23 cellular contexts compared by ENCODE assay signal in the genomic region with DNA sequence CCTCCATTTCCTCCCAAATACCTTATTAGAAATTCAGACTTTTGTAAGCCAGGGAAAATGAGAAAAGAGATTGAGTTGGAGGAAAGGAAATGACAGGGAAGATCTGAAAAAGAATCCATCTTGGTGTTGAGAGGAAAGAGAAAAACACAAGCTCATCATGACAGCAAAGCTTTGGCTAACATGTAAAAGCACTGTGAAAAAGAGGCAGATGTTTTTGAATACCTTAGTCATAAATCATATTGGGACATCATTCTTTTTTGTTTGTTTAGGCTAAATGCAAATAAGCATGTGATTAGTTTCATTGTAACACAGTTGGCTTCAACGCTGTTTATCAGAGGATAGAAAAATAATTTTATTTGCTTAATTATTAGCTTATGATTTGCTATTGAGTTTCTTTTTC.
"Had no signal": no experiment of that assay in that cellular context is flagged by ENCODE, and none has a peak within 500 bp of the region (broad histone marks: within the 10 kb centered on the region; RNA-seq: fewer than 3 reads in every experiment).

No MANE protein-coding gene starts in this region.

- H3K27me3 ChIP-seq: neutrophil, ovary, vagina had no signal

- ATAC-seq: activated CD4-positive, alpha-beta T cell treated with anti-CD3 and anti-CD28 coated beads for 36 hours; esophagus mucosa; gastroesophageal sphincter; heart left ventricle; left cardiac atrium; right cardiac atrium had no signal

- H3K9me3 ChIP-seq: gastroesophageal sphincter, heart left ventricle, neutrophil, ovary, thoracic aorta, vagina had no signal

- DNase-seq: activated B cell treated with CpG ODN at 0.5 μM for 24 hours; activated CD4-positive, alpha-beta T cell treated with anti-CD3 and anti-CD28 coated beads for 36 hours; activated CD4-positive, alpha-beta T cell treated with anti-CD3 and anti-CD28 coated beads, Interleukin-2, amount 50 U/mL, for 4 hours; activated CD8-positive, alpha-beta memory T cell treated with anti-CD3 and anti-CD28 coated beads for 24 hours; activated CD8-positive, alpha-beta memory T cell treated with anti-CD3 and anti-CD28 coated beads, Interleukin-2, amount 50 U/mL, for 4 hours; activated naive CD4-positive, alpha-beta T cell; activated T-cell treated with anti-CD3 and anti-CD28 coated beads, Interleukin-2, amount 50 U/mL, for 24 hours; effector memory CD4-positive, alpha-beta T cell; heart left ventricle; islet precursor cell; left cardiac atrium; mesenchymal stem cell; ovary; right cardiac atrium; stimulated activated CD4-positive, alpha-beta T cell treated with anti-CD3 and anti-CD28 coated beads, Interleukin-4, amount 100 ng/mL, for 24 hours; stimulated activated naive CD4-positive, alpha-beta T cell treated with Interleukin-2 at 50 U/mL for 16 hours had no signal

- H3K4me1 ChIP-seq: gastroesophageal sphincter, heart left ventricle, vagina had no signal

- H3K4me3 ChIP-seq: gastroesophageal sphincter, heart left ventricle, ovary, thoracic aorta, vagina had no signal

- FAIRE-seq: astrocyte, colon had no signal

- H3K27ac ChIP-seq: gastroesophageal sphincter, heart left ventricle, neutrophil, ovary, thoracic aorta, vagina had no signal

- H3K36me3 ChIP-seq: gastroesophageal sphincter, heart left ventricle, neutrophil, ovary, thoracic aorta, vagina had no signal
